25 cellular contexts compared by ENCODE assay signal in genomic region chr20:14331671-14332070, GRCh38. TPM values are rescaled to one million over a fixed set of nuclear protein-coding genes. Genes with fewer than 3 reads are reported as not detected.
DNase-seq lines count a peak whose midpoint lies in the region; ATAC-seq and TF ChIP-seq lines count a peak whose summit lies in the region.
"Had no signal": no experiment of that assay in that cellular context is flagged by ENCODE, and none has a peak within 500 bp of the region (broad histone marks: within the 10 kb centered on the region; RNA-seq: fewer than 3 reads in every experiment).

No MANE protein-coding gene starts in this region.

- H3K36me3 ChIP-seq in SK-N-MC (ENCODE audit: insufficient read depth, low read length) (peaks cover 19% of the 10 kb centered on the region), endodermal cell (ENCODE audit: control insufficient read depth, insufficient read depth, low read length) (peaks cover 26% of the 10 kb centered on the region), HAP-1 (replicated peaks) (no peaks in the 10 kb centered on the region)
- H3K36me3 ChIP-seq: thoracic aorta had no signal

- H3K27ac Mint-ChIP-seq in endodermal cell, result peak overlapping the region; percentile 33
- H3K27ac Mint-ChIP-seq in type B pancreatic cell, result peak overlapping the region; percentile 66
- H3K27ac Mint-ChIP-seq: activated CD4-positive, alpha-beta T cell treated with anti-CD3 and anti-CD28 coated beads for 36 hours; CD4-positive, alpha-beta memory T cell had no signal

- no peaks in the 10 kb centered on the region for H3K9me3 ChIP-seq in SK-N-MC (ENCODE audit: low read depth, low read length)
- peaks cover 21% of the 10 kb centered on the region for H3K9me3 ChIP-seq in endodermal cell (ENCODE audit: control insufficient read depth, low read length)
- no peaks in the 10 kb centered on the region for H3K9me3 ChIP-seq in HAP-1
- H3K9me3 ChIP-seq: thoracic aorta had no signal

- H3K4me1 ChIP-seq in endodermal cell (ENCODE audit: control insufficient read depth, insufficient read depth, low read length) (no peaks in the 10 kb centered on the region), HAP-1 (peaks cover 4% of the 10 kb centered on the region; the same call in 1 of the 2 replicates)

- in situ Hi-C loops in HAP-1 (cut with MboI; ENCODE audit: low sequenced_read_pairs), result no loop called here

- H3K9ac ChIP-seq in SK-N-MC (ENCODE audit: insufficient read length) (peak overlapping the region; percentile 11), endodermal cell (ENCODE audit: extremely low read depth, low read length, poor library complexity, severe bottlenecking) (peak overlapping the region; percentile 50)

- H3K4me3 ChIP-seq in SK-N-MC, result peak overlapping the region; percentile 23
- peak overlapping the region; percentile 88 for H3K4me3 ChIP-seq in endodermal cell (ENCODE audit: low read length)
- H3K4me3 ChIP-seq in HAP-1, result no peak overlapping the region
- H3K4me3 ChIP-seq: thoracic aorta had no signal

- peaks cover 13% of the 10 kb centered on the region for H3K9me3 Mint-ChIP-seq in endodermal cell
- H3K9me3 Mint-ChIP-seq in type B pancreatic cell, result peaks cover 10% of the 10 kb centered on the region

- DNase-seq in SK-N-MC (ENCODE audit: low read depth, low spot score) (no peak), endodermal cell (no peak), medulla oblongata (ENCODE audit: extremely low spot score) (peak; percentile 25), type B pancreatic cell (ENCODE audit: extremely low spot score, unreplicated experiment) (no peak), HAP-1 (ENCODE audit: low spot score in 2 of 2) (no peak), activated gamma-delta T cell treated with Interleukin-2 at 50 U/mL for 16 hours (no peak)
- DNase-seq: activated CD4-positive, alpha-beta T cell treated with anti-CD3 and anti-CD28 coated beads for 36 hours; activated CD8-positive, alpha-beta memory T cell treated with anti-CD3 and anti-CD28 coated beads for 24 hours; activated naive CD4-positive, alpha-beta T cell treated with Interleukin-2 at 50 U/mL for 16 hours; activated T-cell treated with anti-CD3 and anti-CD28 coated beads, Interleukin-2, amount 50 U/mL, for 4 hours; amniotic stem cell; CD4-positive, alpha-beta memory T cell; effector CD4-positive, alpha-beta T cell; left colon; NCI-H1930; NCI-H226; OCI-M1; small intestine; stimulated activated CD4-positive, alpha-beta T cell treated with anti-CD3 and anti-CD28 coated beads, Interleukin-2, amount 100 ng/mL, for 48 hours; stimulated activated naive CD4-positive, alpha-beta T cell had no signal

- peaks cover 35% of the 10 kb centered on the region for H3K36me3 Mint-ChIP-seq in endodermal cell (ENCODE audit: low read depth)
- peaks cover 37% of the 10 kb centered on the region for H3K36me3 Mint-ChIP-seq in type B pancreatic cell
- H3K36me3 Mint-ChIP-seq: CD4-positive, alpha-beta memory T cell had no signal

- no peak for TF ChIP-seq CTCF in endodermal cell (conservative IDR thresholded peaks at IDR 0.05)
- no peak for TF ChIP-seq CTCF in type B pancreatic cell (conservative IDR thresholded peaks at IDR 0.05)

- no peak for ATAC-seq in GM19467 (IDR thresholded peaks at IDR 0.05; ENCODE audit: unreplicated experiment)
- ATAC-seq: activated CD4-positive, alpha-beta T cell treated with anti-CD3 and anti-CD28 coated beads for 36 hours; activated T-cell treated with anti-CD3 and anti-CD28 coated beads, Interleukin-2, amount 50 U/mL, for 4 hours; HCT116; left colon; Right ventricle myocardium inferior had no signal

- H3K27me3 Mint-ChIP-seq in endodermal cell (ENCODE audit: insufficient read depth) (no peaks in the 10 kb centered on the region), type B pancreatic cell (no peaks in the 10 kb centered on the region)
- H3K27me3 Mint-ChIP-seq: activated CD4-positive, alpha-beta T cell treated with anti-CD3 and anti-CD28 coated beads for 36 hours; CD4-positive, alpha-beta memory T cell had no signal

- H3K4me1 Mint-ChIP-seq in endodermal cell (peaks cover 45% of the 10 kb centered on the region), type B pancreatic cell (ENCODE audit: unreplicated experiment) (peaks cover 31% of the 10 kb centered on the region)
- H3K4me1 Mint-ChIP-seq: activated CD4-positive, alpha-beta T cell treated with anti-CD3 and anti-CD28 coated beads for 36 hours; CD4-positive, alpha-beta memory T cell had no signal

- WGBS in endodermal cell (ENCODE audit: insufficient coverage in 1 of 2, insufficient read length in 1 of 2), 2 experiments, result 62% methylated on average over 5 of the region's 5 CpGs; no CpG with 5 or more reads in 1 of the 2 experiments

- H3K4me3 Mint-ChIP-seq in endodermal cell (peak overlapping the region; percentile 93), type B pancreatic cell (peak overlapping the region; percentile 89)
- H3K4me3 Mint-ChIP-seq: activated CD4-positive, alpha-beta T cell treated with anti-CD3 and anti-CD28 coated beads for 36 hours; activated T-cell treated with anti-CD3 and anti-CD28 coated beads, Interleukin-2, amount 50 U/mL, for 4 hours; CD4-positive, alpha-beta memory T cell had no signal

- H3K27me3 ChIP-seq in endodermal cell (ENCODE audit: control insufficient read depth, insufficient read depth, low read length, poor library complexity, severe bottlenecking) (no peaks in the 10 kb centered on the region), HAP-1 (ENCODE audit: low read depth) (peaks cover 23% of the 10 kb centered on the region)

- no peak overlapping the region for H3K27ac ChIP-seq in SK-N-MC
- no peak overlapping the region for H3K27ac ChIP-seq in endodermal cell (ENCODE audit: low read depth, low read length)
- H3K27ac ChIP-seq: thoracic aorta had no signal

RNA-seq across cellular contexts. Expression of gene FLRT3, which starts 5.7 kb away (rescaled TPM):
- 100 to 1,000 TPM in 1 of 2 donors, 10 to 100 TPM in 1; 81.7 to 112 TPM for total RNA-seq in endodermal cell
- polyA plus RNA-seq in endodermal cell (2013, experiment 1 of 2), result 46.4 TPM
- polyA plus RNA-seq in endodermal cell (2013, experiment 2 of 2), result 48.8 TPM
- total RNA-seq in type B pancreatic cell (ENCODE audit: low replicate concordance), result 59.3 and 75.7 TPM in 2 replicates
- total RNA-seq: activated CD4-positive, alpha-beta T cell treated with anti-CD3 and anti-CD28 coated beads for 36 hours; activated T-cell treated with anti-CD3 and anti-CD28 coated beads, Interleukin-2, amount 50 U/mL, for 4 hours; CD4-positive, alpha-beta memory T cell; mononuclear cell had no signal
- polyA plus RNA-seq: CD4-positive, alpha-beta memory T cell had no signal
